In the genomic region with DNA sequence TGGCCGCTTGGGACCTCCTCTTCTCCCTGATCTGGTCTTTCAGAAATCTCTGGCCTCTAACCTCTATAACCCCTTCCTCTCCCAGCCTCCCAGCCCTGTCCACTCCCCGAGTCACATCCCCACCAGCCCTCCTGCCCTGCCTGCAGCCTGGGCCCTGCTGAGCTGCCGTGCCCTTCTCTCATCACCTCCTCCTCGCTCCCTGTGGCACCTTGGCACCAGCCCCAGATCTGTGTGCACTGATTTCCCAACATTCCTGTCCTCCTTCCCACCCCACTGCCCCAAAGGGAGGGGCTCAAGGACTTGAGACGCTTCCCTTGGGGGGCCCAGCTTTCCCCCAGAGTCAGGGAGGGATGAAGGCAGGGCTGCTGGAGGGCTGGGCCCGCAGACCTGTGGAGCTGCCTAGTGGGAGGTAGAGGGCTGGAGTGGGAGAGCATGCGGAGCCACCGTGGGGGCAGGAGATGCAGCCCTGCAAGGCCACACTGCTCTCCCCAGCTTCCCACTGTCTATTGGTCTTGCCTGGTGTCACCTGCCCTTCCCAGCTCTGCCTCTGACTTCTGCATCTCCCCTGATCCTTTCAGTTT, we compare ENCODE assay signal across 14 cellular contexts. TPM values are rescaled to one million over a fixed set of nuclear protein-coding genes. Genes with fewer than 3 reads are reported as not detected.
DNase-seq lines count a peak whose midpoint lies in the region; ATAC-seq and TF ChIP-seq lines count a peak whose summit lies in the region.
"Had no signal": no experiment of that assay in that cellular context is flagged by ENCODE, and none has a peak within 500 bp of the region (broad histone marks: within the 10 kb centered on the region; RNA-seq: fewer than 3 reads in every experiment).

No MANE protein-coding gene starts in this region.

- H3K4me1 ChIP-seq in heart left ventricle (peaks cover 0 to 74% (median 33%) of the 10 kb centered on the region in 12 donors), psoas muscle (peaks cover 22% of the 10 kb centered on the region)
- H3K4me1 ChIP-seq: A549, Caco-2 had no signal

- no peaks in the 10 kb centered on the region for H3K27me3 ChIP-seq in heart left ventricle
- H3K27me3 ChIP-seq in psoas muscle (ENCODE audit: insufficient read depth in 3 of 3, low read length in 2 of 3) = no peaks in the 10 kb centered on the region

- H3K4me3 ChIP-seq in heart left ventricle = no peak overlapping the region
- H3K4me3 ChIP-seq in psoas muscle = no peak overlapping the region
- H3K4me3 ChIP-seq: A549, K562 had no signal

- 46 to 69% (median 62%) methylated on average over 8 of the region's 8 CpGs for WGBS in heart left ventricle, 4 donors
- 78 to 83% (median 82%) methylated on average over 8 of the region's 8 CpGs for WGBS in psoas muscle, 3 donors

- no peak overlapping the region for H3K4me3 Mint-ChIP-seq in stimulated activated naive CD8-positive, alpha-beta T cell treated with anti-CD3 and anti-CD28 coated beads, Interleukin-15, amount 100 ng/mL, for 72 hours

- TF ChIP-seq CTCF in heart left ventricle (IDR thresholded peaks at IDR 0.05) = no peak
- no peak for TF ChIP-seq CTCF in psoas muscle (IDR thresholded peaks at IDR 0.05)

- peak overlapping the region in 11 of 12 donors; percentile 49 to 96 (median 76) for H3K27ac ChIP-seq in heart left ventricle
- H3K27ac ChIP-seq in psoas muscle = no peak overlapping the region
- H3K27ac ChIP-seq: A549 had no signal

- DNase-seq in stimulated activated naive CD8-positive, alpha-beta T cell treated with anti-CD3 and anti-CD28 coated beads, Interleukin-15, amount 100 ng/mL, for 72 hours = no peak
- no peak for DNase-seq in stimulated activated naive CD8-positive, alpha-beta T cell treated with anti-CD3 and anti-CD28 coated beads, Interleukin-15, Interleukin-2, amounts not matched to agents 100 U/mL and 50 U/mL, for 24 hours
- DNase-seq in heart left ventricle (peak in 3 of 5 donors; percentile 50 to 83 (median 73)), mesenteric fat pad (ENCODE audit: low spot score) (peak; percentile 79), GOT3 (lab: John Stamatoyannopoulos, UW) (no peak), psoas muscle (no peak), SIG-M5 treated with dmso at 0.1 percent for 504 hours (lab: John Stamatoyannopoulos, UW; ENCODE audit: unreplicated experiment) (no peak)
- DNase-seq: Caco-2, HCEC 1CT, NCI-H1436 treated with DMSO at 0.1 percent for 48 hours, NCI-H2081, NCI-H524 had no signal

- H3K36me3 ChIP-seq in heart left ventricle = peaks cover 0 to 10% (median 0%) of the 10 kb centered on the region in 9 donors
- peaks cover 0 to 16% of the 10 kb centered on the region in 2 donors for H3K36me3 ChIP-seq in psoas muscle (ENCODE audit: insufficient read depth in 1 of 2, low read depth in 1 of 2)

- peak; percentile 32 for ATAC-seq in stimulated activated naive CD8-positive, alpha-beta T cell treated with anti-CD3 and anti-CD28 coated beads, Interleukin-15, amount 100 ng/mL, for 72 hours
- no peak for ATAC-seq in stimulated activated naive CD8-positive, alpha-beta T cell treated with anti-CD3 and anti-CD28 coated beads, Interleukin-15, Interleukin-2, amounts not matched to agents 100 U/mL and 50 U/mL, for 24 hours
- ATAC-seq in heart left ventricle (peak in 3 of 4 donors; percentile 17 to 21 (median 20)), psoas muscle (no peak)
- ATAC-seq: A549, K562 had no signal

- TF ChIP-seq POLR2A in heart left ventricle (IDR thresholded peaks at IDR 0.05) = no peak

- H3K9me3 Mint-ChIP-seq in stimulated activated naive CD8-positive, alpha-beta T cell treated with anti-CD3 and anti-CD28 coated beads, Interleukin-15, amount 100 ng/mL, for 72 hours = no peaks in the 10 kb centered on the region

- peaks cover 0 to 11% (median 0%) of the 10 kb centered on the region in 12 donors for H3K9me3 ChIP-seq in heart left ventricle
- H3K9me3 ChIP-seq in psoas muscle = no peaks in the 10 kb centered on the region
- H3K9me3 ChIP-seq: Caco-2 had no signal

- H3K27me3 Mint-ChIP-seq in stimulated activated naive CD8-positive, alpha-beta T cell treated with anti-CD3 and anti-CD28 coated beads, Interleukin-15, amount 100 ng/mL, for 72 hours = no peaks in the 10 kb centered on the region

- H3K4me1 Mint-ChIP-seq in stimulated activated naive CD8-positive, alpha-beta T cell treated with anti-CD3 and anti-CD28 coated beads, Interleukin-15, amount 100 ng/mL, for 72 hours = peaks cover 7% of the 10 kb centered on the region

- peak overlapping the region in 1 of 2 donors; percentile 79 for H3K27ac Mint-ChIP-seq in stimulated activated naive CD8-positive, alpha-beta T cell treated with anti-CD3 and anti-CD28 coated beads, Interleukin-15, amount 100 ng/mL, for 72 hours

- intact Hi-C loops in heart left ventricle (cut with DNase I) (loop anchor here in 1 of 10 donors (10.0 kb wide), 1 partner anchor 186 kb away; no protein-coding TSS in a partner anchor), psoas muscle (cut with DNase I) (no loop called here)

RNA-seq across cellular contexts. Expression of a gene that starts 42.7 kb away (rescaled TPM):
- 10 to 100 TPM; 18.3 to 35.6 (median 25.0) TPM for total RNA-seq in heart left ventricle
- polyA plus RNA-seq in heart left ventricle = 10 to 100 TPM; 19.1 to 35.9 TPM
- 7.3 TPM for total RNA-seq in mesenteric fat pad
- 10 to 100 TPM in 1 of 4 donors, 1 to 10 TPM in 3; 2.9 to 14.5 (median 6.1) TPM for total RNA-seq in psoas muscle
- polyA plus RNA-seq in psoas muscle = 1 to 10 TPM; 3.2 to 5.4 (median 3.3) TPM

Comparison
In these comparisons a context has a peak if more than half of its experiments do, and no peak if none do; other contexts are left out.
1. ATAC-seq: peak in stimulated activated naive CD8-positive, alpha-beta T cell treated with anti-CD3 and anti-CD28 coated beads, Interleukin-15, amount 100 ng/mL, for 72 hours (single experiment) and heart left ventricle (3 of 4); none in stimulated activated naive CD8-positive, alpha-beta T cell treated with anti-CD3 and anti-CD28 coated beads, Interleukin-15, Interleukin-2, amounts not matched to agents 100 U/mL and 50 U/mL, for 24 hours (single experiment) and psoas muscle (0 of 4).
2. DNase-seq: peak in heart left ventricle (3 of 5) and mesenteric fat pad (single experiment); none in stimulated activated naive CD8-positive, alpha-beta T cell treated with anti-CD3 and anti-CD28 coated beads, Interleukin-15, amount 100 ng/mL, for 72 hours (0 of 2), stimulated activated naive CD8-positive, alpha-beta T cell treated with anti-CD3 and anti-CD28 coated beads, Interleukin-15, Interleukin-2, amounts not matched to agents 100 U/mL and 50 U/mL, for 24 hours (single experiment), GOT3 (single experiment), psoas muscle (0 of 2) and SIG-M5 treated with dmso at 0.1 percent for 504 hours (single experiment).